In the genomic region with DNA sequence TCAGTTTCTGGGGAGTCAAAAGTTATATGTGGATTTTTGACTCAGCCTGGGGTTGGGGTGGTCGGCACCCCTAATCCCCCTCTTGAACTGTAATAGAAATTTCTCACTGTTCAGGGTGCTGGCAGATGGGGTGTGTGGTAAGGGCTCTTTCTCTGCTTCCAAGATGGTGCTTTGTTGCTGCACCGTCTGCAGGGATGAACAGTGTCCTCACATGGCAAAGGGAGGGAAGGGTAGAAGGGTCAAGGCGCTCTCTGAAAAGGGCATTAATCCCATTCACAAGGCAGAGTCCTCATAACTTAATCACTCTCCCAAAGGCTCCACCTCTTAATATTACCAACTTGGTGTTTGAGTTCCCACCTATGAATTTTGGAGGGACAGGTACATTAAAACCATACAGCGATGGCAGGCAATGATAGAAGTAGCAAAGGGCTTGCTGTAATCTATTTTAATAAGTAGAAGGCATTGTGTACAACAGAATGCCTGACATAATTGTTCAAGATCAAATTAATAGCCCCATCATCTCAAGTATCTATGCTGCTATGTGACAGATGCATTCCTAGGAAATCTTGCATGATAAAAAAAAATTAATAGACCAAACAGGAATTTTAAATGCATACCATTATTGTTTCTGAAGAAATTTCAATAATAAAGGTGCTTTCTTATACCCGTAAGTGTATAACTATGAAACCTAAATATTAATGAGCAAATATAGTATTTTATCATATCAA, we compare ENCODE assay signal across 20 cellular contexts. TPM values are rescaled to one million over a fixed set of nuclear protein-coding genes. Genes with fewer than 3 reads are reported as not detected.
DNase-seq lines count a peak whose midpoint lies in the region; ATAC-seq and TF ChIP-seq lines count a peak whose summit lies in the region.
"Had no signal": no experiment of that assay in that cellular context is flagged by ENCODE, and none has a peak within 500 bp of the region (broad histone marks: within the 10 kb centered on the region; RNA-seq: fewer than 3 reads in every experiment).

No MANE protein-coding gene starts in this region.

- DNase-seq in H9, result peak; percentile 38
- peak; percentile 19 for DNase-seq in NB4 (ENCODE audit: low read depth)
- DNase-seq in WERI-Rb-1, result peak; percentile 15
- peak; percentile 9 for DNase-seq in neural progenitor cell (ENCODE audit: low spot score)
- no peak for DNase-seq in SW 1271 (lab: John Stamatoyannopoulos, UW)
- no peak for DNase-seq in OCI-M2 (lab: John Stamatoyannopoulos, UW; ENCODE audit: unreplicated experiment)
- DNase-seq: ACHN; C1 segment of cervical spinal cord; CD8-positive, alpha-beta memory T cell; DMS53; EL; NCI-H1436; NCI-H1930; NCI-H2171 treated with DMSO at 0.1 percent for 48 hours; NCI-H446; Right ventricle myocardium superior; T-helper 1 cell had no signal

- no peak overlapping the region for H3K9ac ChIP-seq in H9 (ENCODE audit: extremely low read depth, insufficient read length, low read length)
- no peak overlapping the region for H3K9ac ChIP-seq in neural progenitor cell
- H3K9ac ChIP-seq: KMS-11 had no signal

- H3K27ac ChIP-seq in H9 (ENCODE audit: insufficient read length, low read depth, low read length) (no peak overlapping the region), WERI-Rb-1 (no peak overlapping the region), neural progenitor cell (no peak overlapping the region)
- H3K27ac ChIP-seq: KMS-11, SK-N-MC had no signal

- no peaks in the 10 kb centered on the region for H3K4me1 ChIP-seq in H9 (ENCODE audit: insufficient read depth, low read length)
- no peaks in the 10 kb centered on the region for H3K4me1 ChIP-seq in neural progenitor cell

- WGBS in H9 (ENCODE audit: extremely low coverage, insufficient read length, low lambda C conversion rate), result no CpG with 5 or more reads among the region's 5 CpGs

- H3K27me3 ChIP-seq in H9 (ENCODE audit: insufficient read depth, low read length), result no peaks in the 10 kb centered on the region
- H3K27me3 ChIP-seq in WERI-Rb-1 (ENCODE audit: insufficient read depth, low read depth, severe bottlenecking), result no peaks in the 10 kb centered on the region
- H3K27me3 ChIP-seq in neural progenitor cell, result no peaks in the 10 kb centered on the region

- H3K4me2 ChIP-seq in H9 (ENCODE audit: insufficient read depth, insufficient read length, low read length) (no peak overlapping the region), neural progenitor cell (no peak overlapping the region)
- H3K4me2 ChIP-seq: KMS-11 had no signal

- no peak overlapping the region for H3K56ac ChIP-seq in H9 (ENCODE audit: insufficient read length, low read depth, low read length)

- TF ChIP-seq CTCF in H9 (conservative IDR thresholded peaks at IDR 0.05), result no peak; the same call in 2 of the 3 replicates
- peak; percentile 4 for TF ChIP-seq CTCF in NB4 (IDR thresholded peaks at IDR 0.05; ENCODE audit: low read depth, low read length)
- peak; percentile 30; the same call in 1 of the 2 replicates for TF ChIP-seq CTCF in WERI-Rb-1 (IDR thresholded peaks at IDR 0.05; ENCODE audit: low read depth, low read length)
- peak; percentile 15 for TF ChIP-seq CTCF in neural progenitor cell (IDR thresholded peaks at IDR 0.05)

- H4K91ac ChIP-seq in H9 (ENCODE audit: insufficient read length, low read depth, low read length), result no peak overlapping the region

- H3K18ac ChIP-seq in H9 (ENCODE audit: insufficient read length, low read depth, low read length), result no peak overlapping the region

- no peaks in the 10 kb centered on the region for H3K79me1 ChIP-seq in H9 (ENCODE audit: insufficient read depth, low read depth, low read length, poor library complexity, severe bottlenecking)

- H3K9me3 ChIP-seq in H9 (ENCODE audit: control insufficient read depth, low read depth, low read length) (no peaks in the 10 kb centered on the region), WERI-Rb-1 (ENCODE audit: severe bottlenecking) (no peaks in the 10 kb centered on the region), neural progenitor cell (ENCODE audit: low read depth) (no peaks in the 10 kb centered on the region)

- H3K4me1 Mint-ChIP-seq in H9, result no peaks in the 10 kb centered on the region
- H3K4me1 Mint-ChIP-seq in neural progenitor cell, result no peaks in the 10 kb centered on the region

- no peak overlapping the region for H2BK120ac ChIP-seq in H9 (ENCODE audit: low read depth, low read length, poor library complexity, severe bottlenecking)

- H3K79me2 ChIP-seq in H9 (ENCODE audit: insufficient read depth, low read length), result no peaks in the 10 kb centered on the region
- H3K79me2 ChIP-seq in neural progenitor cell (ENCODE audit: low read depth), result no peaks in the 10 kb centered on the region

- H4K20me1 ChIP-seq in H9 (ENCODE audit: control insufficient read depth, insufficient read depth, insufficient read length) (no peaks in the 10 kb centered on the region), neural progenitor cell (ENCODE audit: low read depth) (no peaks in the 10 kb centered on the region)

- H3K4ac ChIP-seq in H9 (ENCODE audit: low read depth, low read length), result no peak overlapping the region

- H2BK12ac ChIP-seq in H9 (ENCODE audit: insufficient read length, low read depth, low read length), result no peak overlapping the region

- H3K23me2 ChIP-seq in H9 (ENCODE audit: insufficient read length, low read depth, low read length, poor library complexity, severe bottlenecking), result no peaks in the 10 kb centered on the region

- no peak overlapping the region for H3K14ac ChIP-seq in H9 (ENCODE audit: insufficient read depth, low read length)

- H2BK15ac ChIP-seq in H9 (ENCODE audit: low read depth, low read length), result no peak overlapping the region

- ATAC-seq in GM18517 (IDR thresholded peaks at IDR 0.05; ENCODE audit: unreplicated experiment), result no peak

- no peak overlapping the region for H4K5ac ChIP-seq in H9 (ENCODE audit: insufficient read length, low read depth, low read length)

- H3K27ac Mint-ChIP-seq in H9 (no peak overlapping the region; a peak in 1 of 7 replicates), neural progenitor cell (no peak overlapping the region)
- H3K27ac Mint-ChIP-seq: CD8-positive, alpha-beta memory T cell had no signal

- H3F3A ChIP-seq in neural progenitor cell (ENCODE audit: low read depth), result no peaks in the 10 kb centered on the region

- H3K9me3 Mint-ChIP-seq in H9 (no peaks in the 10 kb centered on the region), neural progenitor cell (no peaks in the 10 kb centered on the region)
- H3K9me3 Mint-ChIP-seq: CD8-positive, alpha-beta memory T cell had no signal

- no peak overlapping the region for H2BK20ac ChIP-seq in H9 (ENCODE audit: low read depth, low read length, poor library complexity, severe bottlenecking)

- H3K36me3 ChIP-seq in WERI-Rb-1 (no peaks in the 10 kb centered on the region), neural progenitor cell (no peaks in the 10 kb centered on the region)

- no peak overlapping the region for H2AK5ac ChIP-seq in H9 (ENCODE audit: insufficient read length, low read length)

- no peak for TF ChIP-seq POLR2A in NB4 (IDR thresholded peaks at IDR 0.05; ENCODE audit: extremely low read depth, insufficient read length)

- H3K4me3 Mint-ChIP-seq in H9, result no peak overlapping the region
- H3K4me3 Mint-ChIP-seq in neural progenitor cell, result no peak overlapping the region
- H3K4me3 Mint-ChIP-seq: CD8-positive, alpha-beta memory T cell had no signal

- no peak overlapping the region for H3T11ph ChIP-seq in H9 (ENCODE audit: low read length)

- H3K23ac ChIP-seq in H9 (ENCODE audit: insufficient read length, low read depth, low read length), result no peak overlapping the region

- H3K27me3 Mint-ChIP-seq in H9 (ENCODE audit: low read depth) (no peaks in the 10 kb centered on the region), neural progenitor cell (ENCODE audit: insufficient read depth, low read depth) (no peaks in the 10 kb centered on the region)

- H3K36me3 Mint-ChIP-seq in H9 (ENCODE audit: insufficient read depth in 1 of 3, low read depth in 3 of 3) (no peaks in the 10 kb centered on the region), neural progenitor cell (no peaks in the 10 kb centered on the region)
- H3K36me3 Mint-ChIP-seq: CD8-positive, alpha-beta memory T cell had no signal

- H3K4me3 ChIP-seq in NB4 (ENCODE audit: low read depth, low read length) (no peak overlapping the region), WERI-Rb-1 (ENCODE audit: low read depth, low read length) (no peak overlapping the region), neural progenitor cell (no peak overlapping the region)
- H3K4me3 ChIP-seq: SK-N-MC had no signal

- no peak overlapping the region for H2BK5ac ChIP-seq in H9 (ENCODE audit: insufficient read length, low read length)

- no peak overlapping the region for H2AFZ ChIP-seq in H9 (ENCODE audit: low read length)
- H2AFZ ChIP-seq in neural progenitor cell (replicated peaks), result no peak overlapping the region

- H4K8ac ChIP-seq in H9 (replicated peaks; ENCODE audit: insufficient read length, low read depth, low read length), result no peak overlapping the region

RNA-seq across cellular contexts. Expression of gene MMADHC, which starts 28.1 kb away (rescaled TPM):
- total RNA-seq in H9 (2021) (149 TPM in 2 replicates), neural progenitor cell (ENCODE audit: low replicate concordance) (149 and 178 TPM in 2 replicates)

Comparison
In these comparisons a context has a peak if more than half of its experiments do, and no peak if none do; other contexts are left out.
1. DNase-seq: peak in H9 (single experiment), NB4 (single experiment), WERI-Rb-1 (single experiment) and neural progenitor cell (single experiment); none in SW 1271 (0 of 2) and OCI-M2 (single experiment).